ENCODE assay signal across 1 cellular context in the genomic region with DNA sequence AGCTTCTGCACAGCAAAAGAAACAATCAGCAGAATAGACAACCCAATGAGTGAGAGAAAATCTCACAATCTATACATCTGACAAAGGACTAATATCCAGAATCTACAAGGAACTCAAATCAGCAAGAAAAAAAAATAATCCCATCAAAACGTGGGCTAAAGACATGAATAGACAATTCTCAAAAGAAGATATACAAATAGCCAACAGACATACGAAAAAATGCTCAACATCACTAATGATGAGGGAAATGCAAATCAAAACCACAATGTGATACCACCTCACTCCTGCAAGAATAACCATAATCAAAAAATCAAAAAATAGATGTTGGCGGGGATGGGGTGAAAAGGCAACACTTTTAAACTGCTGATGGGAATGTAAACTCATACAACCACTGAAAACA. TPM values are rescaled to one million over a fixed set of nuclear protein-coding genes. Genes with fewer than 3 reads are reported as not detected.
"Had no signal": no experiment of that assay in that cellular context is flagged by ENCODE, and none has a peak within 500 bp of the region (broad histone marks: within the 10 kb centered on the region; RNA-seq: fewer than 3 reads in every experiment).

No MANE protein-coding gene starts in this region.

RNA-seq across cellular contexts. Expression of a gene that starts 10.4 kb away (rescaled TPM):
- total RNA-seq: PC-9 had no signal
